Comparison of ENCODE assay signal across 18 cellular contexts in the genomic region with DNA sequence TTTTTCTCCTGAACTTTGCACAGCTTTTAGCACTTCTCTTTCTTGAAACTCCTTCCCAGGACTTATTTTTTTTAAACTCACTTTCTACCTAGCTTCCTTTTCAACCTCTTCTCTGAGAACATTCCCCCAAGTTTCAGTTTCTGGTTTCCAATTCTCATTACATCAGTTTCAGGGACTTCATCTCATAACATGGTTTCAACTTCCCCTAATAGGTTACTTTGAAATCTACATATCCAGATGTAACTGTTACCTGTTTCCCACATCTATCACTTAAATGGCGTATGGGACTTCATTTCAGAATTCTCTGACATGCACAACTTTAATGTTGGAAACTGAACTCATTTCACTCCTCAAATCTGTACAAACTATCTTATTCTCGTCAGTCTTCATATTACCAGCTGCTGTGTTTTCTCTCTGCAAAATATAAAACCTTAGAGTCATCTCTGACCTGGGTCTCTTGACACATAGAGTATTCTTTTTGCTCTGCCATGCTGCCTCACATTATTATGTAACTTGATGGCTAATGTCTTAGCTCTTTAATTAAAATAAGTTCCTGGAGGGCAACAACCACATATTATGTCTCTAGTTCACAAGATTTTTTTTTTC. TPM values are rescaled to one million over a fixed set of nuclear protein-coding genes. Genes with fewer than 3 reads are reported as not detected.
DNase-seq lines count a peak whose midpoint lies in the region; ATAC-seq and TF ChIP-seq lines count a peak whose summit lies in the region.
"Had no signal": no experiment of that assay in that cellular context is flagged by ENCODE, and none has a peak within 500 bp of the region (broad histone marks: within the 10 kb centered on the region; RNA-seq: fewer than 3 reads in every experiment).

No MANE protein-coding gene starts in this region.

- H3K9ac ChIP-seq in OCI-LY3 (ENCODE audit: low read length): no peak overlapping the region

- no peaks in the 10 kb centered on the region for H3K27me3 Mint-ChIP-seq in CD4-positive, CD25-positive, alpha-beta regulatory T cell

- intact Hi-C loops in head of caudate nucleus (cut with DNase I): no loop called here

- no peak overlapping the region for H3K4me3 ChIP-seq in CD4-positive, CD25-positive, alpha-beta regulatory T cell (ENCODE audit: low read depth, low read length)
- H3K4me3 ChIP-seq in OCI-LY3 (ENCODE audit: low read length): peak overlapping the region; percentile 23; the same call in 1 of the 2 replicates
- H3K4me3 ChIP-seq: GM23338 had no signal

- no peak for TF ChIP-seq CTCF in OCI-LY3 (IDR thresholded peaks at IDR 0.05; ENCODE audit: low read depth, low read length)

- 0 out of 2 replicates have a peak, but pooled peaks cover 4% of the 10 kb centered on the region for H4K20me1 ChIP-seq in OCI-LY3 (ENCODE audit: insufficient read depth, low read length)

- no peaks in the 10 kb centered on the region for H3K27me3 ChIP-seq in CD4-positive, CD25-positive, alpha-beta regulatory T cell (ENCODE audit: control insufficient read depth, insufficient read depth, low read length)
- no peaks in the 10 kb centered on the region for H3K27me3 ChIP-seq in OCI-LY3 (ENCODE audit: low read depth, low read length)

- H3K27ac ChIP-seq in CD4-positive, CD25-positive, alpha-beta regulatory T cell (ENCODE audit: insufficient read depth, low read length, poor library complexity, severe bottlenecking): no peak overlapping the region
- peak overlapping the region; percentile 60 for H3K27ac ChIP-seq in OCI-LY3 (ENCODE audit: low read length)

- peak overlapping the region; percentile 11 to 48 (median 30) for H3K27ac Mint-ChIP-seq in CD4-positive, CD25-positive, alpha-beta regulatory T cell
- H3K27ac Mint-ChIP-seq: GM23338 had no signal

- no peaks in the 10 kb centered on the region for H3K9me3 Mint-ChIP-seq in CD4-positive, CD25-positive, alpha-beta regulatory T cell
- H3K9me3 Mint-ChIP-seq: GM23338, natural killer cell had no signal

- ATAC-seq in CD4-positive, CD25-positive, alpha-beta regulatory T cell (ENCODE audit: low read depth in 2 of 2): no peak
- peak; percentile 66 for ATAC-seq in GM18858 (IDR thresholded peaks at IDR 0.05; ENCODE audit: unreplicated experiment)
- peak; percentile 72 for ATAC-seq in GM21825 (IDR thresholded peaks at IDR 0.05; ENCODE audit: unreplicated experiment)
- ATAC-seq: esophagus mucosa, GM23338, left ventricle myocardium superior, natural killer cell had no signal

- no peak overlapping the region for H2AFZ ChIP-seq in OCI-LY3 (ENCODE audit: low read depth, low read length)
- H2AFZ ChIP-seq: GM23338 had no signal

- peaks cover 58% of the 10 kb centered on the region for H3K36me3 Mint-ChIP-seq in CD4-positive, CD25-positive, alpha-beta regulatory T cell

- H3K4me3 Mint-ChIP-seq in CD4-positive, CD25-positive, alpha-beta regulatory T cell: no peak overlapping the region
- H3K4me3 Mint-ChIP-seq: GM23338, natural killer cell had no signal

- no peaks in the 10 kb centered on the region for H3K9me3 ChIP-seq in CD4-positive, CD25-positive, alpha-beta regulatory T cell (ENCODE audit: control insufficient read depth in 2 of 2, low read length in 2 of 2)
- H3K9me3 ChIP-seq in OCI-LY3 (ENCODE audit: insufficient read depth, low read length): no peaks in the 10 kb centered on the region

- peak overlapping the region; percentile 52 for H3K4me2 ChIP-seq in OCI-LY3 (ENCODE audit: low read length)
- H3K4me2 ChIP-seq: GM23338 had no signal

- H3K4me1 ChIP-seq in CD4-positive, CD25-positive, alpha-beta regulatory T cell (ENCODE audit: control insufficient read depth, insufficient read depth, low read length, poor library complexity, severe bottlenecking): no peaks in the 10 kb centered on the region
- peaks cover 23% of the 10 kb centered on the region for H3K4me1 ChIP-seq in OCI-LY3 (ENCODE audit: low read length)

- H3K4me1 Mint-ChIP-seq in CD4-positive, CD25-positive, alpha-beta regulatory T cell: peaks cover 0 to 4% (median under 1%) of the 10 kb centered on the region in 4 donors
- H3K4me1 Mint-ChIP-seq: natural killer cell had no signal

- no peaks in the 10 kb centered on the region for H3K79me2 ChIP-seq in OCI-LY3 (ENCODE audit: low read length)

- DNase-seq in CD4-positive, CD25-positive, alpha-beta regulatory T cell: no peak
- DNase-seq in head of caudate nucleus (no peak), NCI-H1417 treated with DMSO at 0.1 percent for 48 hours (lab: John Stamatoyannopoulos, UW) (no peak), NCI-H1417 (lab: John Stamatoyannopoulos, UW) (no peak)
- no peak for DNase-seq in stimulated activated naive CD4-positive, alpha-beta T cell treated with Interleukin-2 at 50 U/mL for 16 hours (lab: John Stamatoyannopoulos, UW)
- DNase-seq: anterior cingulate cortex, cortex of kidney, DMS79 treated with DMSO at 0.1 percent for 48 hours, hypothalamus, left ventricle myocardium superior, natural killer cell, NCI-H1436 treated with DMSO at 0.1 percent for 48 hours, NCI-H526 had no signal

- H3K36me3 ChIP-seq in CD4-positive, CD25-positive, alpha-beta regulatory T cell (ENCODE audit: control insufficient read depth, insufficient read depth, low read length): peaks cover 55% of the 10 kb centered on the region
- H3K36me3 ChIP-seq in OCI-LY3 (replicated peaks; ENCODE audit: low read depth, low read length): peaks cover 24% of the 10 kb centered on the region

RNA-seq across cellular contexts. Expression of a gene that starts 58.4 kb away (rescaled TPM):
- total RNA-seq in CD4-positive, CD25-positive, alpha-beta regulatory T cell: not detected
- polyA plus RNA-seq in CD4-positive, CD25-positive, alpha-beta regulatory T cell: 1 to 10 TPM in 1 of 4 donors, under 1 TPM in 3; 0.33 to 1.3 (median 0.71) TPM
- total RNA-seq: esophagus mucosa, natural killer cell had no signal

Comparison
In these comparisons a context has a peak if more than half of its experiments do, and no peak if none do; other contexts are left out.
1. ATAC-seq: peak in GM18858 (single experiment) and GM21825 (single experiment); none in CD4-positive, CD25-positive, alpha-beta regulatory T cell (0 of 2).